In genomic region chrX:135420831-135421230, GRCh38 we compare ENCODE assay signal across 11 cellular contexts. TPM values are rescaled to one million over a fixed set of nuclear protein-coding genes. Genes with fewer than 3 reads are reported as not detected.
DNase-seq lines count a peak whose midpoint lies in the region; ATAC-seq and TF ChIP-seq lines count a peak whose summit lies in the region.
"Had no signal": no experiment of that assay in that cellular context is flagged by ENCODE, and none has a peak within 500 bp of the region (broad histone marks: within the 10 kb centered on the region; RNA-seq: fewer than 3 reads in every experiment).

No MANE protein-coding gene starts in this region.

- H3K27me3 ChIP-seq in iPS-15b (ENCODE audit: control insufficient read depth, insufficient read depth, low read length), result no peaks in the 10 kb centered on the region
- peaks cover 9% of the 10 kb centered on the region for H3K27me3 ChIP-seq in foreskin keratinocyte
- H3K27me3 ChIP-seq: testis had no signal

- no peak overlapping the region for H3K9ac ChIP-seq in iPS-15b (ENCODE audit: low read depth, low read length)

- CTCF ChIA-PET in activated CD4-positive, alpha-beta memory T cell treated with anti-CD3 and anti-CD28 coated beads for 36 hours (lab: Charles Lee), result no interaction called here

- H3K36me3 Mint-ChIP-seq in activated naive CD4-positive, alpha-beta T cell treated with anti-CD3 and anti-CD28 coated beads, Interleukin-2, amount 50 U/mL, for 24 hours, result no peaks in the 10 kb centered on the region
- no peaks in the 10 kb centered on the region for H3K36me3 Mint-ChIP-seq in activated CD4-positive, alpha-beta memory T cell treated with anti-CD3 and anti-CD28 coated beads for 36 hours

- no peak overlapping the region for H3K27ac Mint-ChIP-seq in activated naive CD4-positive, alpha-beta T cell treated with anti-CD3 and anti-CD28 coated beads, Interleukin-2, amount 50 U/mL, for 24 hours
- no peak overlapping the region for H3K27ac Mint-ChIP-seq in activated CD4-positive, alpha-beta memory T cell treated with anti-CD3 and anti-CD28 coated beads for 36 hours
- no peak overlapping the region for H3K27ac Mint-ChIP-seq in stimulated activated naive CD8-positive, alpha-beta T cell treated with anti-CD3 and anti-CD28 coated beads, Interleukin-15, amount 100 ng/mL, for 72 hours

- no peak for ATAC-seq in stimulated activated naive CD8-positive, alpha-beta T cell treated with anti-CD3 and anti-CD28 coated beads, Interleukin-15, amount 100 ng/mL, for 72 hours
- no peak for ATAC-seq in foreskin keratinocyte
- ATAC-seq in omental fat pad (ENCODE audit: low FRiP score), result no peak
- ATAC-seq in GM19467 (IDR thresholded peaks at IDR 0.05; ENCODE audit: unreplicated experiment), result no peak

- H3K9me3 Mint-ChIP-seq in activated naive CD4-positive, alpha-beta T cell treated with anti-CD3 and anti-CD28 coated beads, Interleukin-2, amount 50 U/mL, for 24 hours, result no peaks in the 10 kb centered on the region
- H3K9me3 Mint-ChIP-seq in activated CD4-positive, alpha-beta memory T cell treated with anti-CD3 and anti-CD28 coated beads for 36 hours, result no peaks in the 10 kb centered on the region
- no peaks in the 10 kb centered on the region for H3K9me3 Mint-ChIP-seq in stimulated activated naive CD8-positive, alpha-beta T cell treated with anti-CD3 and anti-CD28 coated beads, Interleukin-15, amount 100 ng/mL, for 72 hours

- no peak for DNase-seq in activated naive CD4-positive, alpha-beta T cell treated with anti-CD3 and anti-CD28 coated beads, Interleukin-2, amount 50 U/mL, for 16 hours
- no peak for DNase-seq in activated CD4-positive, alpha-beta memory T cell treated with anti-CD3 and anti-CD28 coated beads for 36 hours
- DNase-seq in stimulated activated naive CD8-positive, alpha-beta T cell treated with anti-CD3 and anti-CD28 coated beads, Interleukin-15, amount 100 ng/mL, for 72 hours, result no peak
- DNase-seq in foreskin keratinocyte (no peak), omental fat pad (ENCODE audit: low spot score) (no peak)
- DNase-seq: AML-193 had no signal

- POLR2A ChIA-PET in activated CD4-positive, alpha-beta memory T cell treated with anti-CD3 and anti-CD28 coated beads for 36 hours (lab: Charles Lee), result no interaction called here

- H3K4me1 ChIP-seq in iPS-15b (ENCODE audit: control insufficient read depth, insufficient read depth, low read length) (no peaks in the 10 kb centered on the region), foreskin keratinocyte (no peaks in the 10 kb centered on the region)
- H3K4me1 ChIP-seq: testis had no signal

- intact Hi-C loops in activated CD4-positive, alpha-beta memory T cell treated with anti-CD3 and anti-CD28 coated beads for 36 hours (cut with micrococcal nuclease), result loop anchor here (5.0 kb wide), 1 partner anchor 39 kb away; no protein-coding TSS in a partner anchor

- H3K4me1 Mint-ChIP-seq in activated naive CD4-positive, alpha-beta T cell treated with anti-CD3 and anti-CD28 coated beads, Interleukin-2, amount 50 U/mL, for 24 hours, result peaks cover 12% of the 10 kb centered on the region
- H3K4me1 Mint-ChIP-seq in activated CD4-positive, alpha-beta memory T cell treated with anti-CD3 and anti-CD28 coated beads for 36 hours (ENCODE audit: low read depth), result peaks cover 4% of the 10 kb centered on the region
- peaks cover 10% of the 10 kb centered on the region for H3K4me1 Mint-ChIP-seq in stimulated activated naive CD8-positive, alpha-beta T cell treated with anti-CD3 and anti-CD28 coated beads, Interleukin-15, amount 100 ng/mL, for 72 hours

- H3K27ac ChIP-seq in foreskin keratinocyte, result no peak overlapping the region
- H3K27ac ChIP-seq: PC-9, testis had no signal

- peaks cover 2% of the 10 kb centered on the region for H3K36me3 ChIP-seq in iPS-15b (ENCODE audit: control insufficient read depth, insufficient read depth, low read length)

- no peaks in the 10 kb centered on the region for H3K27me3 Mint-ChIP-seq in activated naive CD4-positive, alpha-beta T cell treated with anti-CD3 and anti-CD28 coated beads, Interleukin-2, amount 50 U/mL, for 24 hours
- no peaks in the 10 kb centered on the region for H3K27me3 Mint-ChIP-seq in activated CD4-positive, alpha-beta memory T cell treated with anti-CD3 and anti-CD28 coated beads for 36 hours
- no peaks in the 10 kb centered on the region for H3K27me3 Mint-ChIP-seq in stimulated activated naive CD8-positive, alpha-beta T cell treated with anti-CD3 and anti-CD28 coated beads, Interleukin-15, amount 100 ng/mL, for 72 hours

- TF ChIP-seq CTCF in foreskin keratinocyte (conservative IDR thresholded peaks at IDR 0.05) (no peak), omental fat pad (IDR thresholded peaks at IDR 0.05) (no peak)

- H3K4me3 Mint-ChIP-seq in activated naive CD4-positive, alpha-beta T cell treated with anti-CD3 and anti-CD28 coated beads, Interleukin-2, amount 50 U/mL, for 24 hours, result peak overlapping the region; percentile 77
- H3K4me3 Mint-ChIP-seq in activated CD4-positive, alpha-beta memory T cell treated with anti-CD3 and anti-CD28 coated beads for 36 hours, result peak overlapping the region; percentile 59
- H3K4me3 Mint-ChIP-seq in stimulated activated naive CD8-positive, alpha-beta T cell treated with anti-CD3 and anti-CD28 coated beads, Interleukin-15, amount 100 ng/mL, for 72 hours, result peak overlapping the region; percentile 58 to 71

- H3K9me3 ChIP-seq in iPS-15b (ENCODE audit: control insufficient read depth, insufficient read depth, low read length), result peaks cover 6% of the 10 kb centered on the region
- H3K9me3 ChIP-seq: testis had no signal

- peak overlapping the region; percentile 30 for H3K4me3 ChIP-seq in iPS-15b (ENCODE audit: low read depth, low read length)
- H3K4me3 ChIP-seq: PC-9 had no signal

RNA-seq across cellular contexts. Expression of gene SMIM10L2A, which starts 0.9 kb away (rescaled TPM):
- under 1 TPM; 0.24 to 0.31 TPM for total RNA-seq in activated CD4-positive, alpha-beta memory T cell treated with anti-CD3 and anti-CD28 coated beads for 36 hours
- total RNA-seq in foreskin keratinocyte (0.03 and 0.14 TPM in 2 replicates), omental fat pad (under 1 TPM; 0.24 to 0.79 (median 0.42) TPM)
- polyA plus RNA-seq in foreskin keratinocyte, result 0.03 and 0.04 TPM in 2 replicates
- total RNA-seq: PC-9 had no signal
